Comparison of ENCODE assay signal across 31 cellular contexts in genomic region chr12:65387396-65387795, GRCh38.
"Had no signal": no experiment of that assay in that cellular context is flagged by ENCODE, and none has a peak within 500 bp of the region (broad histone marks: within the 10 kb centered on the region; RNA-seq: fewer than 3 reads in every experiment).

No MANE protein-coding gene starts in this region.

- H3K4me1 Mint-ChIP-seq: activated B cell treated with CpG ODN at 0.5 μM for 24 hours; activated T-helper 17 cell treated with anti-CD3 and anti-CD28 coated beads, Interleukin-2, amount 50 U/mL, for 72 hours; central memory CD8-positive, alpha-beta T cell; T-helper 17 cell had no signal

- ATAC-seq: activated CD4-positive, CD25-positive, alpha-beta regulatory T cell treated with anti-CD3 and anti-CD28 coated beads, Interleukin-2, amount 50 U/mL, for 24 hours; activated CD8-positive, alpha-beta T cell treated with anti-CD3 and anti-CD28 coated beads for 36 hours; activated T-cell treated with anti-CD3 and anti-CD28 coated beads, Interleukin-2, amount 50 U/mL, for 4 hours; activated T-helper 17 cell treated with anti-CD3 and anti-CD28 coated beads, Interleukin-2, amount 50 U/mL, for 72 hours; effector memory CD8-positive, alpha-beta T cell; gastroesophageal sphincter; T-helper 17 cell had no signal

- H3K36me3 Mint-ChIP-seq: activated naive CD8-positive, alpha-beta T cell had no signal

- H3K36me3 ChIP-seq: brain microvascular endothelial cell, esophagus muscularis mucosa, gastroesophageal sphincter, WERI-Rb-1 had no signal

- H3K27me3 ChIP-seq: brain microvascular endothelial cell, esophagus muscularis mucosa, gastroesophageal sphincter had no signal

- H3K27me3 Mint-ChIP-seq: activated B cell treated with CpG ODN at 0.5 μM for 24 hours; central memory CD8-positive, alpha-beta T cell; effector memory CD8-positive, alpha-beta T cell; T-helper 17 cell had no signal

- H3K9me3 ChIP-seq: esophagus muscularis mucosa, gastroesophageal sphincter had no signal

- H3K4me3 ChIP-seq: coronary artery, esophagus muscularis mucosa, gastroesophageal sphincter had no signal

- H3K27ac Mint-ChIP-seq: activated B cell treated with CpG ODN at 0.5 μM for 24 hours; activated CD8-positive, alpha-beta T cell treated with anti-CD3 and anti-CD28 coated beads for 36 hours; activated naive CD8-positive, alpha-beta T cell; activated T-helper 17 cell treated with anti-CD3 and anti-CD28 coated beads, Interleukin-2, amount 50 U/mL, for 72 hours; effector memory CD8-positive, alpha-beta T cell; T-helper 17 cell; T-helper 2 cell treated with Interferon-gamma antibody and Interleukin-4, amounts not matched to agents 5 μg/mL and 100 μg/mL, for 36 hours had no signal

- H3K27ac ChIP-seq: brain microvascular endothelial cell, coronary artery, esophagus muscularis mucosa, gastroesophageal sphincter, WERI-Rb-1 had no signal

- DNase-seq: activated B cell treated with CpG ODN at 0.5 μM for 24 hours; activated CD4-positive, alpha-beta T cell treated with anti-CD3 and anti-CD28 coated beads for 48 hours; activated CD4-positive, alpha-beta T cell treated with anti-CD3 and anti-CD28 coated beads, Interleukin-2, amount 50 U/mL, for 1 hour; activated CD4-positive, alpha-beta T cell treated with anti-CD3 and anti-CD28 coated beads, Interleukin-2, amount 50 U/mL, for 48 hours; activated CD8-positive, alpha-beta memory T cell treated with anti-CD3 and anti-CD28 coated beads for 24 hours; activated CD8-positive, alpha-beta T cell treated with anti-CD3 and anti-CD28 coated beads for 36 hours; activated effector memory CD4-positive, alpha-beta T cell treated with Interleukin-2 at 50 U/mL for 16 hours; activated gamma-delta T cell treated with Interleukin-2 at 50 U/mL for 16 hours; activated naive CD4-positive, alpha-beta T cell treated with anti-CD3 and anti-CD28 coated beads, Interleukin-2, amount 50 U/mL, for 16 hours; activated naive CD4-positive, alpha-beta T cell treated with Interleukin-2 at 50 U/mL for 16 hours; activated T-cell treated with anti-CD3 and anti-CD28 coated beads, Interleukin-2, amount 50 U/mL, for 4 hours; amniotic stem cell; anterior cingulate cortex; brain microvascular endothelial cell; dermis blood vessel endothelial cell; effector CD4-positive, alpha-beta T cell; effector memory CD8-positive, alpha-beta T cell; erythroblast; foreskin melanocyte; T-helper 1 cell; T-helper 17 cell; T1000; WERI-Rb-1 had no signal

- H3K4me3 Mint-ChIP-seq: activated B cell treated with CpG ODN at 0.5 μM for 24 hours; activated CD8-positive, alpha-beta T cell treated with anti-CD3 and anti-CD28 coated beads for 36 hours; activated naive CD8-positive, alpha-beta T cell; activated T-cell treated with anti-CD3 and anti-CD28 coated beads, Interleukin-2, amount 50 U/mL, for 4 hours; activated T-helper 17 cell treated with anti-CD3 and anti-CD28 coated beads, Interleukin-2, amount 50 U/mL, for 72 hours; central memory CD8-positive, alpha-beta T cell; effector memory CD8-positive, alpha-beta T cell; T-helper 17 cell; T-helper 2 cell treated with Interferon-gamma antibody and Interleukin-4, amounts not matched to agents 5 μg/mL and 100 μg/mL, for 36 hours had no signal

- H3K9me3 Mint-ChIP-seq: activated B cell treated with CpG ODN at 0.5 μM for 24 hours; activated CD8-positive, alpha-beta T cell treated with anti-CD3 and anti-CD28 coated beads for 36 hours; activated T-cell treated with anti-CD3 and anti-CD28 coated beads, Interleukin-2, amount 50 U/mL, for 4 hours; activated T-helper 17 cell treated with anti-CD3 and anti-CD28 coated beads, Interleukin-2, amount 50 U/mL, for 72 hours; central memory CD8-positive, alpha-beta T cell; T-helper 2 cell treated with Interferon-gamma antibody and Interleukin-4, amounts not matched to agents 5 μg/mL and 100 μg/mL, for 36 hours had no signal
